In genomic region chr3:107421170-107421792, GRCh38 we compare ENCODE assay signal across 10 cellular contexts. TPM values are rescaled to one million over a fixed set of nuclear protein-coding genes. Genes with fewer than 3 reads are reported as not detected.
DNase-seq lines count a peak whose midpoint lies in the region; ATAC-seq and TF ChIP-seq lines count a peak whose summit lies in the region.
"Had no signal": no experiment of that assay in that cellular context is flagged by ENCODE, and none has a peak within 500 bp of the region (broad histone marks: within the 10 kb centered on the region; RNA-seq: fewer than 3 reads in every experiment).

No MANE protein-coding gene starts in this region.

- no peaks in the 10 kb centered on the region for H3K9me3 ChIP-seq in Caco-2
- H3K9me3 ChIP-seq in cardiac muscle cell (ENCODE audit: low read depth), result no peaks in the 10 kb centered on the region

- POLR2A ChIA-PET in Caco-2 (lab: Charles Lee), result no interaction called here

- no peak overlapping the region for H3K27ac ChIP-seq in cardiac muscle cell

- H3K27ac Mint-ChIP-seq in Caco-2 (ENCODE audit: unreplicated experiment), result no peak overlapping the region
- no peak overlapping the region for H3K27ac Mint-ChIP-seq in activated naive CD4-positive, alpha-beta T cell treated with anti-CD3 and anti-CD28 coated beads, Interleukin-2, amount 50 U/mL, for 72 hours

- H3K36me3 Mint-ChIP-seq in Caco-2 (ENCODE audit: insufficient read depth, unreplicated experiment), result no peaks in the 10 kb centered on the region
- no peaks in the 10 kb centered on the region for H3K36me3 Mint-ChIP-seq in activated naive CD4-positive, alpha-beta T cell treated with anti-CD3 and anti-CD28 coated beads, Interleukin-2, amount 50 U/mL, for 72 hours

- no peaks in the 10 kb centered on the region for H3K4me1 Mint-ChIP-seq in Caco-2 (ENCODE audit: low read depth, unreplicated experiment)

- DNase-seq in Caco-2 (peak in 1 of 2 experiments; percentile 37), NCI-H2171 (lab: John Stamatoyannopoulos, UW) (peak; percentile 58), cardiac muscle cell (ENCODE audit: low read depth in 1 of 2, low spot score in 1 of 2) (peak; percentile 72 to 85), retina (peak; percentile 30), ecto neural progenitor cell (ENCODE audit: low spot score) (no peak)
- peak in 1 of 2 donors; percentile 8 for DNase-seq in activated naive CD4-positive, alpha-beta T cell treated with anti-CD3 and anti-CD28 coated beads, Interleukin-2, amount 50 U/mL, for 72 hours (ENCODE audit: low spot score in 2 of 2)

- TF ChIP-seq CTCF in Caco-2 (IDR thresholded peaks at IDR 0.05; ENCODE audit: insufficient read depth in 1 of 2, low read depth in 1 of 2, low read length in 1 of 2, severe bottlenecking in 1 of 2, unreplicated experiment in 1 of 2), result peak; percentile 51 to 56
- peak; percentile 62 for TF ChIP-seq CTCF in cardiac muscle cell (IDR thresholded peaks at IDR 0.05; ENCODE audit: low read depth, low read length)

- H3K36me3 ChIP-seq in Caco-2 (ENCODE audit: control insufficient read depth, insufficient read depth, low read length) (no peaks in the 10 kb centered on the region), cardiac muscle cell (no peaks in the 10 kb centered on the region)

- H3K27me3 ChIP-seq in Caco-2 (replicated peaks; ENCODE audit: control insufficient read depth, insufficient read depth, low read length) (no peaks in the 10 kb centered on the region), cardiac muscle cell (no peaks in the 10 kb centered on the region)

- H3K4me1 ChIP-seq in Caco-2, result no peaks in the 10 kb centered on the region
- H3K4me1 ChIP-seq in cardiac muscle cell (ENCODE audit: low read depth), result peaks cover 1% of the 10 kb centered on the region

- H3K9me3 Mint-ChIP-seq in Caco-2 (ENCODE audit: unreplicated experiment), result no peaks in the 10 kb centered on the region
- no peaks in the 10 kb centered on the region for H3K9me3 Mint-ChIP-seq in activated naive CD4-positive, alpha-beta T cell treated with anti-CD3 and anti-CD28 coated beads, Interleukin-2, amount 50 U/mL, for 72 hours

- peak overlapping the region; percentile 15 for H3K4me3 Mint-ChIP-seq in Caco-2 (ENCODE audit: unreplicated experiment)

- no TSS peak for BruUV-seq in Caco-2 (replicated peaks; lab: Mats Ljungman, UMichigan)

- CTCF ChIA-PET in Caco-2 (lab: Charles Lee), result interaction anchor here (0.6 to 1.1 kb wide), 6 partner anchors 9 to 186 kb away, joined by 3 to 8 read pairs (median 3); no protein-coding TSS in a partner anchor

- H3K4me3 ChIP-seq in Caco-2 (ENCODE audit: low read depth, low read length) (no peak overlapping the region), cardiac muscle cell (no peak overlapping the region)

- ATAC-seq in GM18868 (IDR thresholded peaks at IDR 0.05; ENCODE audit: unreplicated experiment), result peak; percentile 72
- ATAC-seq in HG03045 (IDR thresholded peaks at IDR 0.05; ENCODE audit: unreplicated experiment), result peak; percentile 69
- ATAC-seq in activated naive CD4-positive, alpha-beta T cell treated with anti-CD3 and anti-CD28 coated beads, Interleukin-2, amount 50 U/mL, for 72 hours, result peak; percentile 61 to 79

- intact Hi-C loops in Caco-2 (cut with micrococcal nuclease; ENCODE audit: unreplicated experiment), result loop anchor here (1.0 to 2.0 kb wide), 2 partner anchors 150 to 185 kb away; no protein-coding TSS in a partner anchor

- H3K27me3 Mint-ChIP-seq in Caco-2 (ENCODE audit: insufficient read depth, unreplicated experiment), result peaks cover 16% of the 10 kb centered on the region

RNA-seq across cellular contexts. Expression of gene CCDC54, which starts 44.0 kb away (rescaled TPM):
- total RNA-seq in Caco-2 (2022), result not detected in 2 replicates
- total RNA-seq in activated naive CD4-positive, alpha-beta T cell treated with anti-CD3 and anti-CD28 coated beads, Interleukin-2, amount 50 U/mL, for 72 hours, result not detected
- not detected in 2 replicates for total RNA-seq in cardiac muscle cell
- polyA plus RNA-seq in cardiac muscle cell, result 0.31 and 0.79 TPM in 2 replicates
- total RNA-seq: subcutaneous adipose tissue had no signal
- polyA plus RNA-seq: adipose tissue had no signal
